Comparison of ENCODE assay signal across 9 cellular contexts in the genomic region with DNA sequence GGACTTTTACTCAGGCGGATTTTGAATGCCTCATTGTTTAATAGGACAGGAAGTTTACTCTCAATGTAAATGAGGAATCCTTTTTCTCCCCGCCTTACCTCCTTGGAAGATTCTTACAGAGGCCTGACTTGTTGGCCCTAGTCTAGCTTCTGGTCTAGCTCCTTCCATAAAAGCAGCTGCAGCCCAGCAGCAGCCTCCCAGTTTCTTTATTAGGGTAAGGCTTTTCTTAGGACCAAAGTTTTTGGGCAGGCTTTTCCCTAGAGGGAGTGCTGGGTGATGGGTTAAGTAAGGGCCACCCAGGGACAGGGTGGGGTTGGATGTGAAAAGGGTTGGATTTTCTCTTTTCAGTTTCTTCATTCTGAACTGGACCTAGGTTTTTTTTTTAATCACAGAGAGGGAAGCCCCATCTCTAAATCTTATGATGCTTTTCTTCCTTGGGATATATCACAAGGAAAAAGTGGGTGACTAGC. TPM values are rescaled to one million over a fixed set of nuclear protein-coding genes. Genes with fewer than 3 reads are reported as not detected.
DNase-seq lines count a peak whose midpoint lies in the region; ATAC-seq, FAIRE-seq and TF ChIP-seq lines count a peak whose summit lies in the region.
"Had no signal": no experiment of that assay in that cellular context is flagged by ENCODE, and none has a peak within 500 bp of the region (broad histone marks: within the 10 kb centered on the region; RNA-seq: fewer than 3 reads in every experiment).

No MANE protein-coding gene starts in this region.

- peaks cover 45% of the 10 kb centered on the region for H3K36me3 Mint-ChIP-seq in Calu3 (ENCODE audit: insufficient read depth, unreplicated experiment)

- no peaks in the 10 kb centered on the region for H3K27me3 Mint-ChIP-seq in Calu3 (ENCODE audit: unreplicated experiment)

- CTCF ChIA-PET in Calu3 (lab: Charles Lee), result interaction anchor here (0.6 to 2.9 kb wide), 12 partner anchors 10 to 91 kb away, joined by 3 to 16 read pairs (median 6); no protein-coding TSS in a partner anchor

- H3K27me3 ChIP-seq in RWPE2 (ENCODE audit: insufficient read depth, poor library complexity, severe bottlenecking) (no peaks in the 10 kb centered on the region), osteoblast (ENCODE audit: insufficient read depth, low read length) (no peaks in the 10 kb centered on the region)

- peaks cover 30% of the 10 kb centered on the region for H3K4me1 ChIP-seq in RWPE2 (ENCODE audit: insufficient read depth, poor library complexity, severe bottlenecking)
- H3K4me1 ChIP-seq in osteoblast (ENCODE audit: insufficient read depth, low read length), result peaks cover 32% of the 10 kb centered on the region

- H3K4me3 Mint-ChIP-seq in Calu3 (ENCODE audit: low read depth, unreplicated experiment), result no peak overlapping the region

- H4K20me1 ChIP-seq in osteoblast (ENCODE audit: insufficient read depth, low read length), result no peaks in the 10 kb centered on the region

- H3K27ac ChIP-seq in RWPE2 (ENCODE audit: poor library complexity, severe bottlenecking) (peak overlapping the region; percentile 97), epithelial cell of prostate (peak overlapping the region; percentile 97), osteoblast (ENCODE audit: low read depth, low read length) (peak overlapping the region; percentile 100)

- no peak; the same call in 1 of the 2 replicates for TF ChIP-seq POLR2A in GM12892 (IDR thresholded peaks at IDR 0.05; ENCODE audit: low read depth, low read length)

- intact Hi-C loops in Calu3 (cut with micrococcal nuclease; ENCODE audit: unreplicated experiment), result loop anchor here (1.0 kb wide), 3 partner anchors 13 to 89 kb away; no protein-coding TSS in a partner anchor

- H3K27ac Mint-ChIP-seq in Calu3 (ENCODE audit: unreplicated experiment), result peak overlapping the region; percentile 98

- peaks cover 55% of the 10 kb centered on the region for H3K4me1 Mint-ChIP-seq in Calu3 (ENCODE audit: low read depth, unreplicated experiment)

- no peak for DNase-seq in Calu3
- no peak for DNase-seq in RWPE2 (ENCODE audit: low spot score)
- no peak for DNase-seq in epithelial cell of prostate (ENCODE audit: low read depth, low spot score)
- DNase-seq in osteoblast (ENCODE audit: insufficient read length, low spot score, missing footprints), result peak; percentile 93
- no peak for DNase-seq in dedifferentiated amniotic fluid mesenchymal stem cell (ENCODE audit: extremely low spot score)
- no peak for DNase-seq in GM12892 (ENCODE audit: insufficient read length)
- DNase-seq in middle frontal gyrus (ENCODE audit: extremely low spot score, low spot score), result no peak
- no peak for DNase-seq in OCI-M1 (lab: John Stamatoyannopoulos, UW)
- DNase-seq: NCI-H2081 treated with DMSO at 0.1 percent for 48 hours had no signal

- peak overlapping the region; percentile 56 for H3K4me2 ChIP-seq in osteoblast (ENCODE audit: insufficient read depth, low read length)

- TF ChIP-seq CTCF in Calu3 (IDR thresholded peaks at IDR 0.05; ENCODE audit: unreplicated experiment), result no peak
- TF ChIP-seq CTCF in RWPE2 (IDR thresholded peaks at IDR 0.05; ENCODE audit: poor library complexity, severe bottlenecking), result no peak
- TF ChIP-seq CTCF in osteoblast (IDR thresholded peaks at IDR 0.05; ENCODE audit: extremely low read depth, low read depth, low read length), result no peak

- H3K9me3 Mint-ChIP-seq in Calu3 (ENCODE audit: low read depth, unreplicated experiment), result peaks cover 7% of the 10 kb centered on the region

- no peak overlapping the region for H2AFZ ChIP-seq in osteoblast (ENCODE audit: low read length)

- H3K9me3 ChIP-seq in RWPE2 (ENCODE audit: severe bottlenecking) (no peaks in the 10 kb centered on the region), osteoblast (ENCODE audit: low read depth, low read length) (no peaks in the 10 kb centered on the region)

- no peaks in the 10 kb centered on the region for H3K36me3 ChIP-seq in RWPE2 (ENCODE audit: low read depth)
- H3K36me3 ChIP-seq in osteoblast (ENCODE audit: insufficient read depth, low read length), result no peaks in the 10 kb centered on the region

- H3K4me3 ChIP-seq in RWPE2 (ENCODE audit: severe bottlenecking) (no peak overlapping the region), osteoblast (ENCODE audit: insufficient read depth, low read length) (no peak overlapping the region)

- no TSS peak for BruUV-seq in Calu3 (replicated peaks; lab: Mats Ljungman, UMichigan)

- peak; percentile 2; the same call in 2 of the 3 replicates for ATAC-seq in RWPE2 (ENCODE audit: low read depth)

- no peak for FAIRE-seq in GM12892 (lab: Jason Lieb, UNC)

- H3K79me2 ChIP-seq in osteoblast (ENCODE audit: insufficient read depth, low read length), result no peaks in the 10 kb centered on the region

RNA-seq across cellular contexts. Expression of gene LIF, which starts 49.7 kb away (rescaled TPM):
- 202 and 260 TPM in 2 replicates for total RNA-seq in Calu3 (2022)
- total RNA-seq in osteoblast, result 3.2 and 3.3 TPM in 2 replicates
- polyA plus RNA-seq in GM12892 (2012; ENCODE audit: missing spikeins), result 1.2 TPM

Comparison
In these comparisons a context has a peak if more than half of its experiments do, and no peak if none do; other contexts are left out.
1. RNA of gene LIF, which starts 49.7 kb away (total RNA-seq): 202 to 260 TPM in Calu3; 3.2 to 3.3 TPM in osteoblast; every median in the first group is over 10 times any median in the second.
2. Peak in every context shown above with its lines, with median percentiles within 50 percentile points of each other: H3K27ac ChIP-seq.